8 cellular contexts compared by ENCODE assay signal in genomic region chr19:44164327-44164672, GRCh38. TPM values are rescaled to one million over a fixed set of nuclear protein-coding genes. Genes with fewer than 3 reads are reported as not detected.
DNase-seq lines count a peak whose midpoint lies in the region; ATAC-seq and TF ChIP-seq lines count a peak whose summit lies in the region.

No MANE protein-coding gene starts in this region.

- TF ChIP-seq CTCF in OCI-LY3 (IDR thresholded peaks at IDR 0.05; ENCODE audit: low read depth, low read length), result no peak
- TF ChIP-seq CTCF in esophagus squamous epithelium (IDR thresholded peaks at IDR 0.05), result no peak

- H2AFZ ChIP-seq in OCI-LY3 (ENCODE audit: low read depth, low read length), result peak overlapping the region; percentile 93

- intact Hi-C loops in esophagus squamous epithelium (cut with DNase I), result no loop called here
- intact Hi-C loops in posterior vena cava (cut with DNase I), result no loop called here

- 0 out of 2 replicates have a peak overlapping the region, but pooled peaks have one; percentile 10 for H3K27ac ChIP-seq in OCI-LY3 (ENCODE audit: low read length)
- peak overlapping the region; percentile 79 to 92 (median 90) for H3K27ac ChIP-seq in esophagus squamous epithelium

- H3K4me3 ChIP-seq in OCI-LY3 (ENCODE audit: low read length) (peak overlapping the region; percentile 84), esophagus squamous epithelium (peak overlapping the region; percentile 66 to 94 (median 79)), skeletal muscle cell (ENCODE audit: low read depth, low read length) (peak overlapping the region; percentile 95)

- DNase-seq in esophagus squamous epithelium (lab: John Stamatoyannopoulos, UW) (no peak), skeletal muscle cell (ENCODE audit: low read depth) (no peak), DMS53 treated with DMSO at 0.1 percent for 48 hours (lab: John Stamatoyannopoulos, UW; ENCODE audit: unreplicated experiment) (no peak), RKO (ENCODE audit: low spot score) (no peak), posterior vena cava (ENCODE audit: low spot score) (no peak)
- DNase-seq in effector CD4-positive, alpha-beta T cell, result no peak

- 60 to 67% methylated on average over 1 to 3 of the region's 3 CpGs for WGBS in esophagus squamous epithelium, 2 donors

- ATAC-seq in GM18873 (IDR thresholded peaks at IDR 0.05; ENCODE audit: low FRiP score, unreplicated experiment), result peak; percentile 22

- no peaks in the 10 kb centered on the region for H3K27me3 ChIP-seq in OCI-LY3 (ENCODE audit: low read depth, low read length)
- no peaks in the 10 kb centered on the region for H3K27me3 ChIP-seq in esophagus squamous epithelium

- no peak for TF ChIP-seq POLR2A in esophagus squamous epithelium (IDR thresholded peaks at IDR 0.05)

- peaks cover 32% of the 10 kb centered on the region for H3K36me3 ChIP-seq in OCI-LY3 (replicated peaks; ENCODE audit: low read depth, low read length)
- peaks cover 3 to 36% (median 7%) of the 10 kb centered on the region in 3 donors for H3K36me3 ChIP-seq in esophagus squamous epithelium

- H3K9ac ChIP-seq in OCI-LY3 (ENCODE audit: low read length), result peak overlapping the region; percentile 78

- H3K4me1 ChIP-seq in OCI-LY3 (ENCODE audit: low read length), result peaks cover 7% of the 10 kb centered on the region
- H3K4me1 ChIP-seq in esophagus squamous epithelium, result peaks cover 6 to 24% (median 9%) of the 10 kb centered on the region in 3 donors

- H3K9me3 ChIP-seq in OCI-LY3 (ENCODE audit: insufficient read depth, low read length) (peaks cover 15% of the 10 kb centered on the region; the same call in 1 of the 2 replicates), esophagus squamous epithelium (peaks cover 0 to 77% (median 24%) of the 10 kb centered on the region in 3 donors)

- peak overlapping the region; percentile 90 for H3K4me2 ChIP-seq in OCI-LY3 (ENCODE audit: low read length)

- peaks cover 12% of the 10 kb centered on the region; the same call in 1 of the 2 replicates for H3K79me2 ChIP-seq in OCI-LY3 (ENCODE audit: low read length)

- no peaks in the 10 kb centered on the region for H4K20me1 ChIP-seq in OCI-LY3 (ENCODE audit: insufficient read depth, low read length)

RNA-seq across cellular contexts. Expression of gene ZNF226, which starts 0.6 kb away (rescaled TPM):
- 10 to 100 TPM in 3 of 4 donors, 1 to 10 TPM in 1; 9.9 to 23.8 (median 12.9) TPM for total RNA-seq in esophagus squamous epithelium
- total RNA-seq in posterior vena cava, result 10 to 100 TPM; 15.8 to 19.8 TPM

RNA-seq across cellular contexts. Expression of gene ZNF234, which starts 22.9 kb away (rescaled TPM):
- total RNA-seq in esophagus squamous epithelium (1 to 10 TPM in 3 of 4 donors, under 1 TPM in 1; 0.88 to 8.4 (median 3.4) TPM), posterior vena cava (10 to 100 TPM in 1 of 2 donors, 1 to 10 TPM in 1; 9.4 to 10.0 TPM)

RNA-seq across cellular contexts. Expression of gene ZNF227, which starts 48.0 kb away (rescaled TPM):
- total RNA-seq in esophagus squamous epithelium (10 to 100 TPM in 1 of 4 donors, 1 to 10 TPM in 3; 4.7 to 16.4 (median 8.8) TPM), posterior vena cava (10 to 100 TPM; 13.2 to 14.6 TPM)

RNA-seq across cellular contexts. Expression of gene ZNF225, which starts 51.1 kb away (rescaled TPM):
- 1 to 10 TPM; 1.2 to 3.1 (median 2.4) TPM for total RNA-seq in esophagus squamous epithelium
- total RNA-seq in posterior vena cava, result 1 to 10 TPM; 3.5 to 6.0 TPM
